Comparison of ENCODE assay signal across 10 cellular contexts in the genomic region with DNA sequence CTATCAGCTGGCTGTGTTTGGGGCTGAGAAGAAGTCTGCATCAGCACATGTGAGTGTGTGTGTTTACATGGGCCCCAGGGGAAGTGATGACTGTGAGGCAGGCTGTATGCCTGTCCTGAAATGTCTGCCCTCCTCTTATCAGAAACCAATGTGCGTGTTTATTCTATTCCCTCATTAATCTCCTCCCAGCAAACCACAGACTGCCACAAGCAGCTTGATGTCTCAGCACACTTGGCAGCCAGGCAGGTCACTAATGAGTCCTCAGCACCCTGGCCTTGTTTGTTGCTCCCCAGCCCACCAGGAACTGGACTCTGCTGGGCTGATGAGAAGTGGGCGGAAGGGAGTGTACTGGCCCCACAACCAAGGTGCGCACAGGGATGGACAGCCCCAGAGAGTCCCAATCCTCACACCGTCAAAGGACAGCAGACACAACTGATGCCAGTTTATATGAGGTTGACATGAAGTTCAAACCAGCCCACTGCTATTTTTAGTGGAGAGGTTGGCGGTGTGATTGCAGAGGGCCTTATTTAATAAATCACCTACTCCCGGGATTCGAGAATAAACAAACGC.
DNase-seq lines count a peak whose midpoint lies in the region; ATAC-seq lines count a peak whose summit lies in the region.
"Had no signal": no experiment of that assay in that cellular context is flagged by ENCODE, and none has a peak within 500 bp of the region (broad histone marks: within the 10 kb centered on the region; RNA-seq: fewer than 3 reads in every experiment).

No MANE protein-coding gene starts in this region.

- H3K27me3 Mint-ChIP-seq in naive B cell, result peaks cover 0 to 6% (median 0%) of the 10 kb centered on the region in 3 donors
- H3K27me3 Mint-ChIP-seq: natural killer cell treated with Interleukin-12 subunit alpha and Interleukin-12 subunit beta and Interleukin-15 and Interleukin-18, amount 100 ng/mL, for 72 hours had no signal

- H3K36me3 Mint-ChIP-seq in naive B cell, result peaks cover 0 to 6% of the 10 kb centered on the region in 2 donors

- ATAC-seq in naive B cell (ENCODE audit: low read depth in 2 of 2), result peak; percentile 92
- no peak for ATAC-seq in HG02759 (IDR thresholded peaks at IDR 0.05; ENCODE audit: unreplicated experiment)
- ATAC-seq in GM19328 (IDR thresholded peaks at IDR 0.05; ENCODE audit: unreplicated experiment), result no peak
- no peak for ATAC-seq in HG03432 (IDR thresholded peaks at IDR 0.05; ENCODE audit: unreplicated experiment)

- H3K4me3 Mint-ChIP-seq in naive B cell, result peak overlapping the region in 5 of 8 donors; percentile 4 to 50 (median 39)
- H3K4me3 Mint-ChIP-seq: natural killer cell treated with Interleukin-12 subunit alpha and Interleukin-12 subunit beta and Interleukin-15 and Interleukin-18, amount 100 ng/mL, for 72 hours had no signal

- peak overlapping the region in 4 of 6 donors; percentile 53 to 94 (median 74) for H3K27ac Mint-ChIP-seq in naive B cell

- DNase-seq in DMS53 (lab: John Stamatoyannopoulos, UW), result peak; percentile 72
- DNase-seq in MV-4-11 (lab: John Stamatoyannopoulos, UW), result peak; percentile 4
- DNase-seq in amniotic epithelial cell (ENCODE audit: low read depth), result peak; percentile 88
- DNase-seq in naive B cell, result peak; percentile 9
- no peak for DNase-seq in NCI-H82 (lab: John Stamatoyannopoulos, UW)
- DNase-seq: activated gamma-delta T cell had no signal

- peaks cover 19 to 36% (median 20%) of the 10 kb centered on the region in 3 donors for H3K4me1 Mint-ChIP-seq in naive B cell

- H3K9me3 Mint-ChIP-seq in naive B cell, result no peaks in the 10 kb centered on the region

Comparison
In these comparisons a context has a peak if more than half of its experiments do, and no peak if none do; other contexts are left out.
1. ATAC-seq: peak in naive B cell (2 of 2); none in HG02759 (single experiment), GM19328 (single experiment) and HG03432 (single experiment).